In the genomic region with DNA sequence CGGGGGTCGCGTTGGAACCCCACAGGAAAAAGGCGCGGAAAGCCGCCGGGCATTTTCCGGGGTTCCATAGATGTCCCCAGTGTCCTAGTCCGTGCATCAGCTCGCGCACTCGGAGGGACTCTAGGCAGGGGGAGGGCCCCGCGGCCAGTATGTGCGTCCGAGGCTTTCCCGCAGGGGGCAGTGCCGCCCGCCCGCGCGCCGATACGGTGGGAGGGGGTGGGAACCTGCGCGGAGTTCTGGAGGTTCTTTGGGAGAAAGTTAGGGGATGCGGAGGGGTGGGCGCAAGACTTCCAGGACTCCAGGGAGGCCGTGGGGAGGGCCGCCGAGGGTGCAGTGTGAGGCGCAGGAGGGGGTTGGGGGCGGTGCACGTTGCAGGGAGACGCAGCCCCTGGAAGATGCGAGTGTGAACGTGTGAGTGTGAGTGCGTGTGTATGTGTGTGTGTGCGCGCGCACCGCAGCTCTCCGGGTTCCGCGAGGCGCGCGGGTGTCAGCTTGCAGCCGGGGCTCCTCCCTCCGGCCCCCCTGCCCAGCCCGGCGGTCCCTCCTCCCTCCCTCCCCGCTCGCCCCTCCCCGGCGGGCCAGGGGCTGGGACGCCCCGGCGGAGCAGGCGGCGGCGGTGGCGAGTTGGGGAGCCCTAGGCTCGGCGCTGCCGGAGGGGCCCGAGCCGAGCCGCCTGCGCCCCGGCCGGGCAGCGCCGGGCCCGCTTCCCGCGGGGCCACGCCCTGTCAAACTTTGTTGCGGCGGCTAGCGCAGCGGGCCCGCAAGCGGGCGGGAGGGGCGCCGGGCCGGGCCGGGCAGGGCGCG, we compare ENCODE assay signal across 8 cellular contexts. TPM values are rescaled to one million over a fixed set of nuclear protein-coding genes. Genes with fewer than 3 reads are reported as not detected.
DNase-seq lines count a peak whose midpoint lies in the region; ATAC-seq and TF ChIP-seq lines count a peak whose summit lies in the region.

A gene with protein sequence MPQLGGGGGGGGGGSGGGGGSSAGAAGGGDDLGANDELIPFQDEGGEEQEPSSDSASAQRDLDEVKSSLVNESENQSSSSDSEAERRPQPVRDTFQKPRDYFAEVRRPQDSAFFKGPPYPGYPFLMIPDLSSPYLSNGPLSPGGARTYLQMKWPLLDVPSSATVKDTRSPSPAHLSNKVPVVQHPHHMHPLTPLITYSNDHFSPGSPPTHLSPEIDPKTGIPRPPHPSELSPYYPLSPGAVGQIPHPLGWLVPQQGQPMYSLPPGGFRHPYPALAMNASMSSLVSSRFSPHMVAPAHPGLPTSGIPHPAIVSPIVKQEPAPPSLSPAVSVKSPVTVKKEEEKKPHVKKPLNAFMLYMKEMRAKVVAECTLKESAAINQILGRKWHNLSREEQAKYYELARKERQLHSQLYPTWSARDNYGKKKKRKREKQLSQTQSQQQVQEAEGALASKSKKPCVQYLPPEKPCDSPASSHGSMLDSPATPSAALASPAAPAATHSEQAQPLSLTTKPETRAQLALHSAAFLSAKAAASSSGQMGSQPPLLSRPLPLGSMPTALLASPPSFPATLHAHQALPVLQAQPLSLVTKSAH (plus strand): TSS at position 559 of the 804 bp plus-strand sequence. CDS start 293 bp downstream, outside the sequence.

- CTCF ChIA-PET in activated CD4-positive, alpha-beta T cell treated with anti-CD3 and anti-CD28 coated beads for 36 hours (lab: Charles Lee), result interaction anchor here (0.5 to 0.8 kb wide), 2 partner anchors 11 to 152 kb away, joined by 3 to 4 read pairs; no protein-coding TSS in a partner anchor
- CTCF ChIA-PET in WTC11 (lab: Charles Lee), result interaction anchor here (0.6 to 3.9 kb wide), 35 partner anchors 10 to 207 kb away, joined by 3 to 46 read pairs (median 5); no protein-coding TSS in a partner anchor

- no peaks in the 10 kb centered on the region for H3K9me3 Mint-ChIP-seq in activated CD4-positive, alpha-beta T cell treated with anti-CD3 and anti-CD28 coated beads for 36 hours (ENCODE audit: low read depth)
- no peaks in the 10 kb centered on the region for H3K9me3 Mint-ChIP-seq in WTC11
- no peaks in the 10 kb centered on the region for H3K9me3 Mint-ChIP-seq in effector memory CD8-positive, alpha-beta T cell

- peak within 1 kb of the TSS; percentile 67 for H3K4me3 ChIP-seq in MG63
- peak within 1 kb of the TSS; percentile 60 for H3K4me3 ChIP-seq in lower leg skin (ENCODE audit: low read depth, poor library complexity, severe bottlenecking)

- intact Hi-C loops in activated CD4-positive, alpha-beta T cell treated with anti-CD3 and anti-CD28 coated beads for 36 hours (cut with DNase I, micrococcal nuclease), result loop anchor here (1.0 to 5.0 kb wide), 4 partner anchors 152 to 206 kb away; no protein-coding TSS in a partner anchor
- intact Hi-C loops in lower leg skin (cut with DNase I; ENCODE audit: low total_unique reads), result loop anchor here (5.0 kb wide), 1 partner anchor 154 kb away; no protein-coding TSS in a partner anchor

- 0 to 1% methylated on average over 30 to 44 of the region's 91 CpGs for WGBS in lower leg skin, 2 donors

- H3K27me3 Mint-ChIP-seq in activated CD4-positive, alpha-beta T cell treated with anti-CD3 and anti-CD28 coated beads for 36 hours, result peaks cover 49% of the 10 kb centered on the region
- peaks cover 3% of the 10 kb centered on the region for H3K27me3 Mint-ChIP-seq in WTC11 (ENCODE audit: low read depth)
- peaks cover 48 to 68% of the 10 kb centered on the region in 2 donors for H3K27me3 Mint-ChIP-seq in effector memory CD8-positive, alpha-beta T cell

- no peaks in the 10 kb centered on the region for H3K36me3 Mint-ChIP-seq in activated CD4-positive, alpha-beta T cell treated with anti-CD3 and anti-CD28 coated beads for 36 hours (ENCODE audit: low read depth)
- peaks cover 13% of the 10 kb centered on the region for H3K36me3 Mint-ChIP-seq in WTC11
- H3K36me3 Mint-ChIP-seq in effector memory CD8-positive, alpha-beta T cell (ENCODE audit: insufficient read depth), result peaks cover 3% of the 10 kb centered on the region

- peak within 1 kb of the TSS; percentile 53 for H3K4me3 Mint-ChIP-seq in activated CD4-positive, alpha-beta T cell treated with anti-CD3 and anti-CD28 coated beads for 36 hours
- peak within 1 kb of the TSS; percentile 83 for H3K4me3 Mint-ChIP-seq in WTC11
- peak within 1 kb of the TSS; percentile 73 to 78 for H3K4me3 Mint-ChIP-seq in effector memory CD8-positive, alpha-beta T cell

- DNase-seq in activated CD4-positive, alpha-beta T cell treated with anti-CD3 and anti-CD28 coated beads for 36 hours, result peak; percentile 67
- DNase-seq in activated CD4-positive, alpha-beta T cell treated with anti-CD3 and anti-CD28 coated beads for 4 hours, result no peak
- peak; percentile 80 for DNase-seq in MG63
- DNase-seq in WTC11 (ENCODE audit: low spot score), result peak; percentile 93
- peak in 2 of 3 experiments; percentile 6 to 16 for DNase-seq in effector memory CD8-positive, alpha-beta T cell
- peak; percentile 66 to 97 for DNase-seq in lower leg skin (ENCODE audit: low spot score in 2 of 2)
- DNase-seq in stimulated activated naive CD8-positive, alpha-beta T cell treated with anti-CD3 and anti-CD28 coated beads, Interleukin-15, Interleukin-2, amounts not matched to agents 100 U/mL and 50 U/mL, for 24 hours, result peak; percentile 60

- ATAC-seq in activated CD4-positive, alpha-beta T cell treated with anti-CD3 and anti-CD28 coated beads for 36 hours, result peak; percentile 77
- ATAC-seq in WTC11, result peak; percentile 78
- peak; percentile 64 for ATAC-seq in effector memory CD8-positive, alpha-beta T cell (replicated peaks)
- peak; percentile 71 for ATAC-seq in stimulated activated naive CD8-positive, alpha-beta T cell treated with anti-CD3 and anti-CD28 coated beads, Interleukin-15, Interleukin-2, amounts not matched to agents 100 U/mL and 50 U/mL, for 24 hours
- ATAC-seq in GM21619 (IDR thresholded peaks at IDR 0.05; ENCODE audit: unreplicated experiment), result no peak

- POLR2A ChIA-PET in activated CD4-positive, alpha-beta T cell treated with anti-CD3 and anti-CD28 coated beads for 36 hours (lab: Charles Lee), result no interaction called here
- POLR2A ChIA-PET in WTC11 (lab: Charles Lee), result interaction anchor here (0.5 to 1.2 kb wide), 6 partner anchors 30 to 167 kb away, joined by 3 to 8 read pairs (median 4); no protein-coding TSS in a partner anchor

- TF ChIP-seq CTCF in WTC11 (IDR thresholded peaks at IDR 0.05), result peak; percentile 73
- peak in 1 of 3 donors; percentile 59 for TF ChIP-seq CTCF in lower leg skin (IDR thresholded peaks at IDR 0.05)

- no peaks in the 10 kb centered on the region for H3K36me3 ChIP-seq in MG63

- no peaks in the 10 kb centered on the region; the same call in 1 of the 2 replicates for H3K27me3 ChIP-seq in MG63

- TF ChIP-seq POLR2A in lower leg skin (IDR thresholded peaks at IDR 0.05), result no peak

- peaks cover 9% of the 10 kb centered on the region for H3K4me1 Mint-ChIP-seq in activated CD4-positive, alpha-beta T cell treated with anti-CD3 and anti-CD28 coated beads for 36 hours
- peaks cover 36% of the 10 kb centered on the region for H3K4me1 Mint-ChIP-seq in WTC11
- H3K4me1 Mint-ChIP-seq in effector memory CD8-positive, alpha-beta T cell (ENCODE audit: low read depth in 2 of 2), result peaks cover 3 to 5% of the 10 kb centered on the region in 2 donors

- no peaks in the 10 kb centered on the region for H3K9me3 ChIP-seq in MG63

- H3K27ac Mint-ChIP-seq in activated CD4-positive, alpha-beta T cell treated with anti-CD3 and anti-CD28 coated beads for 36 hours, result no peak within 1 kb of the TSS
- H3K27ac Mint-ChIP-seq in WTC11, result peak within 1 kb of the TSS; percentile 65
- no peak within 1 kb of the TSS for H3K27ac Mint-ChIP-seq in effector memory CD8-positive, alpha-beta T cell

TF ChIP-seq in WTC11, 78 proteins besides CTCF, POLR2A, EP300 and RAD21 (continues in another document):
- TF ChIP-seq, protein P1, sequence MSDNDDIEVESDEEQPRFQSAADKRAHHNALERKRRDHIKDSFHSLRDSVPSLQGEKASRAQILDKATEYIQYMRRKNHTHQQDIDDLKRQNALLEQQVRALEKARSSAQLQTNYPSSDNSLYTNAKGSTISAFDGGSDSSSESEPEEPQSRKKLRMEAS (CRISPR knock-in tag; IDR thresholded peaks at IDR 0.05), result no peak; the same call in 1 of the 2 replicates
- peak; percentile 58; the same call in 1 of the 2 replicates for TF ChIP-seq SP1 (CRISPR knock-in tag; conservative IDR thresholded peaks at IDR 0.05)
- no peak for TF ChIP-seq GRHL2 (CRISPR knock-in tag; IDR thresholded peaks at IDR 0.05; ENCODE audit: insufficient replicate concordance, severe bottlenecking)
- 0 out of 2 replicates have a peak, but pooled peaks have one; percentile 4 for TF ChIP-seq ZNF423 (CRISPR knock-in tag; IDR thresholded peaks at IDR 0.05)

RNA-seq across cellular contexts. Expression of the gene that starts here (rescaled TPM):
- total RNA-seq in activated CD4-positive, alpha-beta T cell treated with anti-CD3 and anti-CD28 coated beads for 36 hours, result under 1 TPM in 1 of 2 experiments, not detected in 1; 0.07 TPM
- total RNA-seq in MG63 (2014; rRNA removed; shearing (Covaris generic); ENCODE audit: low replicate concordance), result 0.46 TPM in 1 of 2 replicates, not detected in the other
- total RNA-seq in WTC11 (2021) (104 to 108 TPM (median 106 TPM) in 3 replicates), lower leg skin (1 to 10 TPM in 3 of 4 donors, under 1 TPM in 1; 0.67 to 4.8 (median 1.9) TPM)

Comparison
In these comparisons a context has a peak if more than half of its experiments do, and no peak if none do; other contexts are left out.
1. RNA of the gene that starts here (total RNA-seq): 104 to 108 TPM in WTC11; 0.67 to 4.8 TPM in lower leg skin, 0.46 TPM in MG63 and 0.07 TPM in activated CD4-positive, alpha-beta T cell treated with anti-CD3 and anti-CD28 coated beads for 36 hours; every median in the first group is over 10 times any median in the second.
2. Peak in DNase-seq and ATAC-seq in activated CD4-positive, alpha-beta T cell treated with anti-CD3 and anti-CD28 coated beads for 36 hours; RNA of the gene not detected or under 1 TPM.
3. Peak in DNase-seq and H3K4me3 ChIP-seq in MG63; RNA of the gene not detected or under 1 TPM.
4. DNase-seq: peak in WTC11 (single experiment), effector memory CD8-positive, alpha-beta T cell (2 of 3), lower leg skin (2 of 2) and stimulated activated naive CD8-positive, alpha-beta T cell treated with anti-CD3 and anti-CD28 coated beads, Interleukin-15, Interleukin-2, amounts not matched to agents 100 U/mL and 50 U/mL, for 24 hours (single experiment); none in activated CD4-positive, alpha-beta T cell treated with anti-CD3 and anti-CD28 coated beads for 4 hours (0 of 2).
5. Peak in every context shown above with its lines, with median percentiles within 50 percentile points of each other: H3K4me3 Mint-ChIP-seq.